1 cellular context compared by ENCODE assay signal in genomic region chr16:80948886-80949502, GRCh38.
TF ChIP-seq lines count a peak whose summit lies in the region.

No MANE protein-coding gene starts in this region.

TF ChIP-seq in endothelial cell of umbilical vein, 7 proteins besides CTCF, POLR2A, EP300 and RAD21:
- TF ChIP-seq EZH2 (IDR thresholded peaks at IDR 0.05; ENCODE audit: borderline replicate concordance, low read depth, low read length, severe bottlenecking) (no peak), POLR2AphosphoS5 (IDR thresholded peaks at IDR 0.05; ENCODE audit: insufficient read depth, low read depth, low read length) (no peak), MYC (IDR thresholded peaks at IDR 0.05; ENCODE audit: low read depth, low read length) (no peak), JUN (IDR thresholded peaks at IDR 0.05; ENCODE audit: borderline replicate concordance, insufficient read depth, insufficient read length, low read depth) (no peak), FOS (IDR thresholded peaks at IDR 0.05; ENCODE audit: borderline replicate concordance, insufficient read depth, low read length) (no peak), GATA2 (IDR thresholded peaks at IDR 0.05; ENCODE audit: insufficient read depth, insufficient read length, low read depth, low read length) (no peak), MAX (IDR thresholded peaks at IDR 0.05; ENCODE audit: insufficient read depth, insufficient read length) (no peak)
